ENCODE assay signal across 1 cellular context in the genomic region with DNA sequence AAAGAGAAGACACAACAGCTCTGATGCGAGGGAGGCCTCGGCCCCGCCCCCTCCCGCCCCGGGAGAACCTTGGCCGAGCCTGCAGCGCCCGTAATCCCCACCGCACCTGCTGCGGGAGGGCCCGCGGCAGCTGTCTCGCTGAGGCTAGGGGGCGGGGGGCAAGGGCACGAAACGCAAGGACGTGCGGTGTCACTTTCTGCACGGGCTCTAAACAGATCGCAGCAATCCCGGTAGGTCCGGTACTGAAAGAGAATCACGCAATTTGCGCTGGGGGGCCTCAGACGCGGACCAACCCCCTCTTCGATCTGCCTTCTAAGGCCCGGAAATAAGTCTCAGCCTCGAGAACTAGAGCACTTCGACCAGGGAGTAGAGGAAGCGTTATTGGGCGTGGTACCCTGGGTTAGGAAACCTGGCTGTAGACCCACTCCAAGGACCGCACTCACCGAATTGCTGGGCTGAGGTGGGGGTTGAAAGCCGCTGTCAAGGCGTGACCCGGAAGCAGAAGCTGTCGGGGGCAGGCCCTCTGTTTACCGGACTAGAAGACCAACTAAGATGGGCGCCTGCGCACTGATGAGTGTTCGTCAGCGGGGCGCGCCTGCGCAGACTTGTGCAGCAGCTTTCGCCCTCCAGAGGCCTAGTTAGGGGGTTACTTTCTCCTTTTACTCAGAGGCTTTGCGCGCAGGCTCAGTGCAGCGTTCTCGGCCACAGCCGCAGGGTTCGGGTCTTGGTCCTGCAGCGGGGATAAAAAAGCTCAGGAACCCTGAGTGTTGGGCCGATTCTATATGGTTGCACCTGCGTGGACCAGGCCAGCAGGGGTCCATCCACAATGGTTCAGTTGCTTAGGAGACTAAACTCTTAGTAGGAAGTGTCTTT.
TF ChIP-seq lines count a peak whose summit lies in the region.

A gene with protein sequence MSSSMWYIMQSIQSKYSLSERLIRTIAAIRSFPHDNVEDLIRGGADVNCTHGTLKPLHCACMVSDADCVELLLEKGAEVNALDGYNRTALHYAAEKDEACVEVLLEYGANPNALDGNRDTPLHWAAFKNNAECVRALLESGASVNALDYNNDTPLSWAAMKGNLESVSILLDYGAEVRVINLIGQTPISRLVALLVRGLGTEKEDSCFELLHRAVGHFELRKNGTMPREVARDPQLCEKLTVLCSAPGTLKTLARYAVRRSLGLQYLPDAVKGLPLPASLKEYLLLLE (minus strand): TSS at position 500 of the 873 bp plus-strand sequence. CDS start 4,019 bp downstream, outside the sequence.

TF ChIP-seq in HepG2, 621 proteins besides CTCF, POLR2A, EP300 and RAD21 (continued from another document and continues in another):
- TF ChIP-seq, protein P1, sequence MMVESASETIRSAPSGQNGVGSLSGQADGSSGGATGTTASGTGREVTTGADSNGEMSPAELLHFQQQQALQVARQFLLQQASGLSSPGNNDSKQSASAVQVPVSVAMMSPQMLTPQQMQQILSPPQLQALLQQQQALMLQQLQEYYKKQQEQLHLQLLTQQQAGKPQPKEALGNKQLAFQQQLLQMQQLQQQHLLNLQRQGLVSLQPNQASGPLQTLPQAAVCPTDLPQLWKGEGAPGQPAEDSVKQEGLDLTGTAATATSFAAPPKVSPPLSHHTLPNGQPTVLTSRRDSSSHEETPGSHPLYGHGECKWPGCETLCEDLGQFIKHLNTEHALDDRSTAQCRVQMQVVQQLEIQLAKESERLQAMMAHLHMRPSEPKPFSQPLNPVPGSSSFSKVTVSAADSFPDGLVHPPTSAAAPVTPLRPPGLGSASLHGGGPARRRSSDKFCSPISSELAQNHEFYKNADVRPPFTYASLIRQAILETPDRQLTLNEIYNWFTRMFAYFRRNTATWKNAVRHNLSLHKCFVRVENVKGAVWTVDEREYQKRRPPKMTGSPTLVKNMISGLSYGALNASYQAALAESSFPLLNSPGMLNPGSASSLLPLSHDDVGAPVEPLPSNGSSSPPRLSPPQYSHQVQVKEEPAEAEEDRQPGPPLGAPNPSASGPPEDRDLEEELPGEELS (CRISPR knock-in tag; IDR thresholded peaks at IDR 0.05) = 0 out of 2 replicates have a peak, but pooled peaks have one; percentile 10
- TF ChIP-seq PCBP1 (IDR thresholded peaks at IDR 0.05; ENCODE audit: borderline replicate concordance, low read depth, low read length) = no peak
- TF ChIP-seq, protein P2, sequence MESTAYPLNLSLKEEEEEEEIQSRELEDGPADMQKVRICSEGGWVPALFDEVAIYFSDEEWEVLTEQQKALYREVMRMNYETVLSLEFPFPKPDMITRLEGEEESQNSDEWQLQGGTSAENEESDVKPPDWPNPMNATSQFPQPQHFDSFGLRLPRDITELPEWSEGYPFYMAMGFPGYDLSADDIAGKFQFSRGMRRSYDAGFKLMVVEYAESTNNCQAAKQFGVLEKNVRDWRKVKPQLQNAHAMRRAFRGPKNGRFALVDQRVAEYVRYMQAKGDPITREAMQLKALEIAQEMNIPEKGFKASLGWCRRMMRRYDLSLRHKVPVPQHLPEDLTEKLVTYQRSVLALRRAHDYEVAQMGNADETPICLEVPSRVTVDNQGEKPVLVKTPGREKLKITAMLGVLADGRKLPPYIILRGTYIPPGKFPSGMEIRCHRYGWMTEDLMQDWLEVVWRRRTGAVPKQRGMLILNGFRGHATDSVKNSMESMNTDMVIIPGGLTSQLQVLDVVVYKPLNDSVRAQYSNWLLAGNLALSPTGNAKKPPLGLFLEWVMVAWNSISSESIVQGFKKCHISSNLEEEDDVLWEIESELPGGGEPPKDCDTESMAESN (CRISPR knock-in tag; conservative IDR thresholded peaks at IDR 0.05) = peak; percentile 57; the same call in 1 of the 2 replicates
- TF ChIP-seq HNF1A (IDR thresholded peaks at IDR 0.05; ENCODE audit: low read depth) = no peak
- no peak for TF ChIP-seq HNF1A (CRISPR knock-in tag; IDR thresholded peaks at IDR 0.05; ENCODE audit: borderline replicate concordance)
- TF ChIP-seq KDM5A (IDR thresholded peaks at IDR 0.05; ENCODE audit: borderline replicate concordance, low read length) = peak; percentile 92
- TF ChIP-seq, protein P3, sequence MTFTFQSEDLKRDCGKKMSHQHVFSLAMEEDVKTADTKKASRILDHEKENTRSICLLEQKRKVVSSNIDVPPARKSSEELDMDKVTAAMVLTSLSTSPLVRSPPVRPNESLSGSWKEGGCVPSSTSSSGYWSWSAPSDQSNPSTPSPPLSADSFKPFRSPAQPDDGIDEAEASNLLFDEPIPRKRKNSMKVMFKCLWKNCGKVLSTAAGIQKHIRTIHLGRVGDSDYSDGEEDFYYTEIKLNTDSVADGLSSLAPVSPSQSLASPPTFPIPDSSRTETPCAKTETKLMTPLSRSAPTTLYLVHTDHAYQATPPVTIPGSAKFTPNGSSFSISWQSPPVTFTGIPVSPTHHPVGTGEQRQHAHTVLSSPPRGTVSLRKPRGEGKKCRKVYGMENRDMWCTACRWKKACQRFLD (CRISPR knock-in tag; IDR thresholded peaks at IDR 0.05; ENCODE audit: borderline replicate concordance) = no peak
- TF ChIP-seq CCDC6 (CRISPR knock-in tag; IDR thresholded peaks at IDR 0.05) = no peak
- TF ChIP-seq ZNF317 (CRISPR knock-in tag; IDR thresholded peaks at IDR 0.05) = peak; percentile 41; the same call in 1 of the 2 replicates
- TF ChIP-seq ASH2L (IDR thresholded peaks at IDR 0.05; ENCODE audit: insufficient read length, low read depth, low read length) = peak; percentile 96
- 0 out of 2 replicates have a peak, but pooled peaks have one; percentile 27 for TF ChIP-seq ARNT2 (CRISPR knock-in tag; IDR thresholded peaks at IDR 0.05; ENCODE audit: low read depth)
- TF ChIP-seq ZNF720 (CRISPR knock-in tag; IDR thresholded peaks at IDR 0.05) = no peak
- TF ChIP-seq KAT8 (CRISPR knock-in tag; IDR thresholded peaks at IDR 0.05) = peak; percentile 93
- TF ChIP-seq, protein P4, sequence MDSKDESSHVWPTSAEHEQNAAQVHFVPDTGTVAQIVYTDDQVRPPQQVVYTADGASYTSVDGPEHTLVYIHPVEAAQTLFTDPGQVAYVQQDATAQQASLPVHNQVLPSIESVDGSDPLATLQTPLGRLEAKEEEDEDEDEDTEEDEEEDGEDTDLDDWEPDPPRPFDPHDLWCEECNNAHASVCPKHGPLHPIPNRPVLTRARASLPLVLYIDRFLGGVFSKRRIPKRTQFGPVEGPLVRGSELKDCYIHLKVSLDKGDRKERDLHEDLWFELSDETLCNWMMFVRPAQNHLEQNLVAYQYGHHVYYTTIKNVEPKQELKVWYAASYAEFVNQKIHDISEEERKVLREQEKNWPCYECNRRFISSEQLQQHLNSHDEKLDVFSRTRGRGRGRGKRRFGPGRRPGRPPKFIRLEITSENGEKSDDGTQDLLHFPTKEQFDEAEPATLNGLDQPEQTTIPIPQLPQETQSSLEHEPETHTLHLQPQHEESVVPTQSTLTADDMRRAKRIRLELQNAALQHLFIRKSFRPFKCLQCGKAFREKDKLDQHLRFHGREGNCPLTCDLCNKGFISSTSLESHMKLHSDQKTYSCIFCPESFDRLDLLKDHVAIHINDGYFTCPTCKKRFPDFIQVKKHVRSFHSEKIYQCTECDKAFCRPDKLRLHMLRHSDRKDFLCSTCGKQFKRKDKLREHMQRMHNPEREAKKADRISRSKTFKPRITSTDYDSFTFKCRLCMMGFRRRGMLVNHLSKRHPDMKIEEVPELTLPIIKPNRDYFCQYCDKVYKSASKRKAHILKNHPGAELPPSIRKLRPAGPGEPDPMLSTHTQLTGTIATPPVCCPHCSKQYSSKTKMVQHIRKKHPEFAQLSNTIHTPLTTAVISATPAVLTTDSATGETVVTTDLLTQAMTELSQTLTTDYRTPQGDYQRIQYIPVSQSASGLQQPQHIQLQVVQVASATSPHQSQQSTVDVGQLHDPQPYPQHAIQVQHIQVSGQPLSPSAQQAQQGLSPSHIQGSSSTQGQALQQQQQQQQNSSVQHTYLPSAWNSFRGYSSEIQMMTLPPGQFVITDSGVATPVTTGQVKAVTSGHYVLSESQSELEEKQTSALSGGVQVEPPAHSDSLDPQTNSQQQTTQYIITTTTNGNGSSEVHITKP (CRISPR knock-in tag; IDR thresholded peaks at IDR 0.05; ENCODE audit: low read depth) = peak; percentile 59; the same call in 1 of the 2 replicates
- TF ChIP-seq, protein P5, sequence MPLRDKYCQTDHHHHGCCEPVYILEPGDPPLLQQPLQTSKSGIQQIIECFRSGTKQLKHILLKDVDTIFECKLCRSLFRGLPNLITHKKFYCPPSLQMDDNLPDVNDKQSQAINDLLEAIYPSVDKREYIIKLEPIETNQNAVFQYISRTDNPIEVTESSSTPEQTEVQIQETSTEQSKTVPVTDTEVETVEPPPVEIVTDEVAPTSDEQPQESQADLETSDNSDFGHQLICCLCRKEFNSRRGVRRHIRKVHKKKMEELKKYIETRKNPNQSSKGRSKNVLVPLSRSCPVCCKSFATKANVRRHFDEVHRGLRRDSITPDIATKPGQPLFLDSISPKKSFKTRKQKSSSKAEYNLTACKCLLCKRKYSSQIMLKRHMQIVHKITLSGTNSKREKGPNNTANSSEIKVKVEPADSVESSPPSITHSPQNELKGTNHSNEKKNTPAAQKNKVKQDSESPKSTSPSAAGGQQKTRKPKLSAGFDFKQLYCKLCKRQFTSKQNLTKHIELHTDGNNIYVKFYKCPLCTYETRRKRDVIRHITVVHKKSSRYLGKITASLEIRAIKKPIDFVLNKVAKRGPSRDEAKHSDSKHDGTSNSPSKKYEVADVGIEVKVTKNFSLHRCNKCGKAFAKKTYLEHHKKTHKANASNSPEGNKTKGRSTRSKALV (CRISPR knock-in tag; IDR thresholded peaks at IDR 0.05) = no peak; the same call in 1 of the 2 replicates
- no peak for TF ChIP-seq ATF4 (CRISPR knock-in tag; IDR thresholded peaks at IDR 0.05)
- TF ChIP-seq ZNF607 (CRISPR knock-in tag; IDR thresholded peaks at IDR 0.05; ENCODE audit: borderline replicate concordance) = peak; percentile 64; the same call in 1 of the 2 replicates
- no peak for TF ChIP-seq ZNF569 (CRISPR knock-in tag; IDR thresholded peaks at IDR 0.05; ENCODE audit: borderline replicate concordance)
- TF ChIP-seq, protein P6, sequence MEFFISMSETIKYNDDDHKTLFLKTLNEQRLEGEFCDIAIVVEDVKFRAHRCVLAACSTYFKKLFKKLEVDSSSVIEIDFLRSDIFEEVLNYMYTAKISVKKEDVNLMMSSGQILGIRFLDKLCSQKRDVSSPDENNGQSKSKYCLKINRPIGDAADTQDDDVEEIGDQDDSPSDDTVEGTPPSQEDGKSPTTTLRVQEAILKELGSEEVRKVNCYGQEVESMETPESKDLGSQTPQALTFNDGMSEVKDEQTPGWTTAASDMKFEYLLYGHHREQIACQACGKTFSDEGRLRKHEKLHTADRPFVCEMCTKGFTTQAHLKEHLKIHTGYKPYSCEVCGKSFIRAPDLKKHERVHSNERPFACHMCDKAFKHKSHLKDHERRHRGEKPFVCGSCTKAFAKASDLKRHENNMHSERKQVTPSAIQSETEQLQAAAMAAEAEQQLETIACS (CRISPR knock-in tag; IDR thresholded peaks at IDR 0.05) = no peak
- TF ChIP-seq ZNF136 (CRISPR knock-in tag; IDR thresholded peaks at IDR 0.05; ENCODE audit: low read depth) = peak; percentile 41; the same call in 1 of the 2 replicates
- peak; percentile 19; the same call in 1 of the 2 replicates for TF ChIP-seq SAFB2 (CRISPR knock-in tag; IDR thresholded peaks at IDR 0.05; ENCODE audit: borderline replicate concordance, low read depth)
- TF ChIP-seq SYNCRIP (IDR thresholded peaks at IDR 0.05; ENCODE audit: insufficient read depth, low read depth, low read length) = no peak
- peak; percentile 94 for TF ChIP-seq MAZ (IDR thresholded peaks at IDR 0.05; ENCODE audit: borderline replicate concordance, low read depth, low read length)
- peak; percentile 66 for TF ChIP-seq MAZ (CRISPR knock-in tag; IDR thresholded peaks at IDR 0.05; ENCODE audit: low read depth)
- TF ChIP-seq, protein P7, sequence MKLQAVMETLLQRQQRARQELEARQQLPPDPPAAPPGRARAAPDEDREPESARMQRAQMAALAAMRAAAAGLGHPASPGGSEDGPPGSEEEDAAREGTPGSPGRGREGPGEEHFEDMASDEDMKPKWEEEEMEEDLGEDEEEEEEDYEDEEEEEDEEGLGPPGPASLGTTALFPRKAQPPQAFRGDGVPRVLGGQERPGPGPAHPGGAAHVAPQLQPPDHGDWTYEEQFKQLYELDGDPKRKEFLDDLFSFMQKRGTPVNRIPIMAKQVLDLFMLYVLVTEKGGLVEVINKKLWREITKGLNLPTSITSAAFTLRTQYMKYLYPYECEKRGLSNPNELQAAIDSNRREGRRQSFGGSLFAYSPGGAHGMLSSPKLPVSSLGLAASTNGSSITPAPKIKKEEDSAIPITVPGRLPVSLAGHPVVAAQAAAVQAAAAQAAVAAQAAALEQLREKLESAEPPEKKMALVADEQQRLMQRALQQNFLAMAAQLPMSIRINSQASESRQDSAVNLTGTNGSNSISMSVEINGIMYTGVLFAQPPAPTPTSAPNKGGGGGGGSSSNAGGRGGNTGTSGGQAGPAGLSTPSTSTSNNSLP (IDR thresholded peaks at IDR 0.05; ENCODE audit: low read depth, low read length) = no peak
- TF ChIP-seq ZC3H4 (CRISPR knock-in tag; IDR thresholded peaks at IDR 0.05; ENCODE audit: borderline replicate concordance) = 0 out of 2 replicates have a peak, but pooled peaks have one; percentile 47
- TF ChIP-seq ZNF619 (CRISPR knock-in tag; IDR thresholded peaks at IDR 0.05) = peak; percentile 63; the same call in 1 of the 2 replicates
- TF ChIP-seq SALL2 (CRISPR knock-in tag; IDR thresholded peaks at IDR 0.05) = peak; percentile 46
- TF ChIP-seq ZNF589 (CRISPR knock-in tag; conservative IDR thresholded peaks at IDR 0.05) = no peak
